Comparison of ENCODE assay signal across 8 cellular contexts in genomic region chr12:31732926-31733548, GRCh38. TPM values are rescaled to one million over a fixed set of nuclear protein-coding genes. Genes with fewer than 3 reads are reported as not detected.
DNase-seq lines count a peak whose midpoint lies in the region; ATAC-seq and TF ChIP-seq lines count a peak whose summit lies in the region.

No MANE protein-coding gene starts in this region.

- H2BK120ac ChIP-seq in neuronal stem cell (ENCODE audit: low read depth, low read length): no peak overlapping the region

- POLR2A ChIA-PET in HEK293 (lab: Yijun Ruan, JAX): interaction anchor here (1.3 kb wide), 1 partner anchor 16 kb away, joined by 10 read pairs; no protein-coding TSS in a partner anchor

- H3K79me1 ChIP-seq in neuronal stem cell (ENCODE audit: low read depth, low read length): no peaks in the 10 kb centered on the region

- H4K8ac ChIP-seq in neuronal stem cell (ENCODE audit: low read depth, low read length): no peak overlapping the region

- H3K36me3 ChIP-seq in ACC112 (ENCODE audit: insufficient read depth, low read length) (no peaks in the 10 kb centered on the region), HEK293 (ENCODE audit: control insufficient read depth in 2 of 2, insufficient read depth in 1 of 2, low read length in 2 of 2) (no peaks in the 10 kb centered on the region), gastrocnemius medialis (no peaks in the 10 kb centered on the region), neuronal stem cell (replicated peaks in 1 of 2; ENCODE audit: control insufficient read depth in 2 of 2, insufficient read depth in 2 of 2, low read length in 2 of 2) (no peaks in the 10 kb centered on the region)

- DNase-seq in activated CD4-positive, alpha-beta T cell treated with anti-CD3 and anti-CD28 coated beads, Interleukin-2, amount 50 U/mL, for 24 hours (ENCODE audit: low read depth in 1 of 2, low spot score in 1 of 2): peak; percentile 21 to 32
- no peak for DNase-seq in gastrocnemius medialis
- no peak for DNase-seq in neuronal stem cell (ENCODE audit: low spot score)

- no peaks in the 10 kb centered on the region for H3K79me2 ChIP-seq in ACC112 (ENCODE audit: control insufficient read depth, insufficient read depth, low read length, unreplicated experiment)

- TF ChIP-seq POLR2A in gastrocnemius medialis (IDR thresholded peaks at IDR 0.05): no peak

- peak overlapping the region; percentile 93 for H3K27ac ChIP-seq in ACC112 (ENCODE audit: low read depth, low read length)
- peak overlapping the region; percentile 66 for H3K27ac ChIP-seq in HEK293 (ENCODE audit: extremely low read depth, low read depth, low read length)
- peak overlapping the region; percentile 91 to 97 (median 94) for H3K27ac ChIP-seq in gastrocnemius medialis
- H3K27ac ChIP-seq in neuronal stem cell (replicated peaks; ENCODE audit: low read length): no peak overlapping the region

- no peak overlapping the region for H3K14ac ChIP-seq in neuronal stem cell (ENCODE audit: low read length)

- in situ Hi-C loops in gastrocnemius medialis (cut with MboI; ENCODE audit: low sequenced_read_pairs in 4 of 4): no loop called here

- H3K4me1 ChIP-seq in ACC112 (ENCODE audit: control insufficient read depth, insufficient read depth, low read length, unreplicated experiment) (peaks cover 34% of the 10 kb centered on the region), HEK293 (ENCODE audit: control insufficient read depth, insufficient read depth, low read length) (no peaks in the 10 kb centered on the region; the same call in 1 of the 2 replicates), gastrocnemius medialis (peaks cover 45 to 49% of the 10 kb centered on the region in 2 donors), neuronal stem cell (ENCODE audit: control insufficient read depth in 2 of 2, insufficient read depth in 1 of 2, low read depth in 1 of 2, low read length in 2 of 2) (peaks cover 0 to 4% of the 10 kb centered on the region in 2 donors)

- H2AFZ ChIP-seq in ACC112 (ENCODE audit: low read length, unreplicated experiment) (no peak overlapping the region), neuronal stem cell (ENCODE audit: low read length) (no peak overlapping the region)

- H2BK12ac ChIP-seq in neuronal stem cell (ENCODE audit: low read length): no peak overlapping the region

- H2BK5ac ChIP-seq in neuronal stem cell (ENCODE audit: low read length): no peak overlapping the region

- H4K91ac ChIP-seq in neuronal stem cell (ENCODE audit: low read depth, low read length, poor library complexity): no peak overlapping the region

- H3K9ac ChIP-seq in neuronal stem cell (ENCODE audit: low read depth, low read length, poor library complexity): no peak overlapping the region

- H2BK15ac ChIP-seq in neuronal stem cell (ENCODE audit: low read length): no peak overlapping the region

- no peak overlapping the region for H3K18ac ChIP-seq in neuronal stem cell (ENCODE audit: low read length)

- CTCF ChIA-PET in HEK293 (lab: Yijun Ruan, JAX): interaction anchor here (0.6 to 0.8 kb wide), 3 partner anchors 52 to 601 kb away, joined by 3 to 4 read pairs (median 3); no protein-coding TSS in a partner anchor

- H3K23ac ChIP-seq in neuronal stem cell (ENCODE audit: low read depth, low read length, poor library complexity): no peak overlapping the region

- H2AK5ac ChIP-seq in neuronal stem cell (ENCODE audit: low read depth, low read length): no peak overlapping the region

- ATAC-seq in esophagus mucosa (peak; percentile 80), gastrocnemius medialis (peak in 1 of 2 donors; percentile 60), HG02798 (IDR thresholded peaks at IDR 0.05; ENCODE audit: poor library complexity, unreplicated experiment) (no peak), HG03135 (IDR thresholded peaks at IDR 0.05; ENCODE audit: unreplicated experiment) (no peak)

- no peak overlapping the region for H3K4ac ChIP-seq in neuronal stem cell (ENCODE audit: low read length)

- H3K4me3 ChIP-seq in ACC112 (ENCODE audit: low read depth, low read length): peak overlapping the region; percentile 34; the same call in 1 of the 2 replicates
- no peak overlapping the region for H3K4me3 ChIP-seq in HEK293 (ENCODE audit: low read depth, low read length)
- H3K4me3 ChIP-seq in gastrocnemius medialis: no peak overlapping the region
- no peak overlapping the region for H3K4me3 ChIP-seq in neuronal stem cell (ENCODE audit: low read length in 2 of 2)

- no peak for TF ChIP-seq CTCF in HEK293 (tag by site-specific recombination; IDR thresholded peaks at IDR 0.05)
- TF ChIP-seq CTCF in gastrocnemius medialis (IDR thresholded peaks at IDR 0.05 in 4 of 5, conservative IDR thresholded peaks at IDR 0.05 in 1 of 5): no peak

- no peak overlapping the region for H3K4me2 ChIP-seq in neuronal stem cell (ENCODE audit: insufficient read depth, low read length, poor library complexity, severe bottlenecking)

- H3K27me3 ChIP-seq in ACC112 (ENCODE audit: insufficient read depth, low read length): no peaks in the 10 kb centered on the region
- no peaks in the 10 kb centered on the region for H3K27me3 ChIP-seq in gastrocnemius medialis
- no peaks in the 10 kb centered on the region for H3K27me3 ChIP-seq in neuronal stem cell (ENCODE audit: control insufficient read depth in 3 of 3, insufficient read depth in 3 of 3, low read depth in 1 of 3, low read length in 3 of 3)

- no CpG with 5 or more reads among the region's 5 CpGs for WGBS in neuronal stem cell (ENCODE audit: extremely low coverage in 2 of 2, insufficient read length in 2 of 2, insufficient replicate concordance in 1 of 2), 2 donors

- H3K9me3 ChIP-seq in HEK293 (ENCODE audit: control insufficient read depth, insufficient read depth, low read depth, low read length) (no peaks in the 10 kb centered on the region), gastrocnemius medialis (no peaks in the 10 kb centered on the region), neuronal stem cell (replicated peaks in 1 of 2; ENCODE audit: control insufficient read depth in 2 of 2, insufficient read depth in 1 of 2, low read depth in 1 of 2, low read length in 2 of 2) (peaks cover 0 to 2% of the 10 kb centered on the region in 2 donors)

- intact Hi-C loops in gastrocnemius medialis (cut with DNase I; ENCODE audit: low total_unique reads): no loop called here

TF ChIP-seq in HEK293, 187 proteins besides CTCF, POLR2A, EP300 and RAD21 (continues in another document):
- TF ChIP-seq HIC1 (tag by site-specific recombination; IDR thresholded peaks at IDR 0.05) (peak; percentile 86), ZNF140 (tag by site-specific recombination; IDR thresholded peaks at IDR 0.05) (no peak), ZBTB48 (tag by site-specific recombination; IDR thresholded peaks at IDR 0.05) (no peak), ZNF24 (tag by site-specific recombination; IDR thresholded peaks at IDR 0.05) (peak; percentile 19; the same call in 1 of the 2 replicates), ZNF654 (tag by site-specific recombination; IDR thresholded peaks at IDR 0.05; ENCODE audit: low read depth) (no peak), GLIS1 (tag by site-specific recombination; IDR thresholded peaks at IDR 0.05) (peak; percentile 93), ZBTB8A (tag by site-specific recombination; IDR thresholded peaks at IDR 0.05) (no peak)
- TF ChIP-seq, protein P1, sequence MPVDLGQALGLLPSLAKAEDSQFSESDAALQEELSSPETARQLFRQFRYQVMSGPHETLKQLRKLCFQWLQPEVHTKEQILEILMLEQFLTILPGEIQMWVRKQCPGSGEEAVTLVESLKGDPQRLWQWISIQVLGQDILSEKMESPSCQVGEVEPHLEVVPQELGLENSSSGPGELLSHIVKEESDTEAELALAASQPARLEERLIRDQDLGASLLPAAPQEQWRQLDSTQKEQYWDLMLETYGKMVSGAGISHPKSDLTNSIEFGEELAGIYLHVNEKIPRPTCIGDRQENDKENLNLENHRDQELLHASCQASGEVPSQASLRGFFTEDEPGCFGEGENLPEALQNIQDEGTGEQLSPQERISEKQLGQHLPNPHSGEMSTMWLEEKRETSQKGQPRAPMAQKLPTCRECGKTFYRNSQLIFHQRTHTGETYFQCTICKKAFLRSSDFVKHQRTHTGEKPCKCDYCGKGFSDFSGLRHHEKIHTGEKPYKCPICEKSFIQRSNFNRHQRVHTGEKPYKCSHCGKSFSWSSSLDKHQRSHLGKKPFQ (tag by site-specific recombination; IDR thresholded peaks at IDR 0.05): no peak
- TF ChIP-seq, protein P2, sequence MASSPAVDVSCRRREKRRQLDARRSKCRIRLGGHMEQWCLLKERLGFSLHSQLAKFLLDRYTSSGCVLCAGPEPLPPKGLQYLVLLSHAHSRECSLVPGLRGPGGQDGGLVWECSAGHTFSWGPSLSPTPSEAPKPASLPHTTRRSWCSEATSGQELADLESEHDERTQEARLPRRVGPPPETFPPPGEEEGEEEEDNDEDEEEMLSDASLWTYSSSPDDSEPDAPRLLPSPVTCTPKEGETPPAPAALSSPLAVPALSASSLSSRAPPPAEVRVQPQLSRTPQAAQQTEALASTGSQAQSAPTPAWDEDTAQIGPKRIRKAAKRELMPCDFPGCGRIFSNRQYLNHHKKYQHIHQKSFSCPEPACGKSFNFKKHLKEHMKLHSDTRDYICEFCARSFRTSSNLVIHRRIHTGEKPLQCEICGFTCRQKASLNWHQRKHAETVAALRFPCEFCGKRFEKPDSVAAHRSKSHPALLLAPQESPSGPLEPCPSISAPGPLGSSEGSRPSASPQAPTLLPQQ (tag by site-specific recombination; IDR thresholded peaks at IDR 0.05): 0 out of 2 replicates have a peak, but pooled peaks have one; percentile 13

RNA-seq across cellular contexts. Expression of gene AMN1, which starts 4.2 kb away (rescaled TPM):
- total RNA-seq in esophagus mucosa: 4.1 TPM
- total RNA-seq in gastrocnemius medialis: 10 to 100 TPM; 14.9 to 27.2 (median 18.6) TPM
- 13.1 TPM for polyA plus RNA-seq in neuronal stem cell (2013, experiment 1 of 2)
- polyA plus RNA-seq in neuronal stem cell (2013, experiment 2 of 2): 12.6 TPM

Comparison
In these comparisons a context has a peak if more than half of its experiments do, and no peak if none do; other contexts are left out.
1. DNase-seq: peak in activated CD4-positive, alpha-beta T cell treated with anti-CD3 and anti-CD28 coated beads, Interleukin-2, amount 50 U/mL, for 24 hours (2 of 2); none in gastrocnemius medialis (0 of 2) and neuronal stem cell (single experiment).